In genomic region chr17:78883533-78884131, GRCh38 we compare ENCODE assay signal across 9 cellular contexts. TPM values are rescaled to one million over a fixed set of nuclear protein-coding genes. Genes with fewer than 3 reads are reported as not detected.
A peak's percentile ranks its signal among the peaks of the same experiment; 100 is the strongest.
DNase-seq lines count a peak whose midpoint lies in the region; ATAC-seq and TF ChIP-seq lines count a peak whose summit lies in the region.
"Had no signal": no experiment of that assay in that cellular context is flagged by ENCODE, and none has a peak within 500 bp of the region (broad histone marks: within the 10 kb centered on the region; RNA-seq: fewer than 3 reads in every experiment).

No MANE protein-coding gene starts in this region.

- CTCF ChIA-PET in activated CD4-positive, alpha-beta T cell treated with anti-CD3 and anti-CD28 coated beads for 36 hours (lab: Charles Lee) = interaction anchor here (0.6 kb wide), 2 partner anchors 464 to 586 kb away, joined by 3 read pairs; no protein-coding TSS in a partner anchor

- H3K4me3 Mint-ChIP-seq in activated CD4-positive, alpha-beta T cell treated with anti-CD3 and anti-CD28 coated beads for 36 hours = no peak overlapping the region
- H3K4me3 Mint-ChIP-seq in endothelial cell (ENCODE audit: unreplicated experiment) = no peak overlapping the region

- POLR2A ChIA-PET in activated CD4-positive, alpha-beta T cell treated with anti-CD3 and anti-CD28 coated beads for 36 hours (lab: Charles Lee) = no interaction called here

- H3K36me3 ChIP-seq in suprapubic skin = no peaks in the 10 kb centered on the region

- H3K4me1 ChIP-seq in suprapubic skin = peaks cover 70% of the 10 kb centered on the region

- H3K4me3 ChIP-seq in suprapubic skin = peak overlapping the region; percentile 39

- H3K27me3 ChIP-seq in suprapubic skin = no peaks in the 10 kb centered on the region

- WGBS in suprapubic skin = 32% methylated on average over 9 of the region's 24 CpGs

- no peaks in the 10 kb centered on the region for H3K27me3 Mint-ChIP-seq in activated CD4-positive, alpha-beta T cell treated with anti-CD3 and anti-CD28 coated beads for 36 hours
- peaks cover 9% of the 10 kb centered on the region for H3K27me3 Mint-ChIP-seq in endothelial cell (ENCODE audit: unreplicated experiment)

- H3K27ac ChIP-seq in suprapubic skin = peak overlapping the region; percentile 95

- DNase-seq in activated CD4-positive, alpha-beta T cell treated with anti-CD3 and anti-CD28 coated beads for 36 hours = no peak
- DNase-seq in activated CD4-positive, alpha-beta T cell treated with anti-CD3 and anti-CD28 coated beads, Interleukin-2, amount 50 U/mL, for 1 hour = no peak
- DNase-seq in RKO (ENCODE audit: low spot score) = peak; percentile 40
- peak; percentile 63 for DNase-seq in endothelial cell (ENCODE audit: low spot score)
- peak; percentile 95 to 97 for DNase-seq in lung microvascular endothelial cell (ENCODE audit: low read depth in 2 of 2)
- peak; percentile 92 to 93 for DNase-seq in suprapubic skin (ENCODE audit: low spot score in 2 of 2)
- DNase-seq: DND-41 had no signal

- H3K9me3 ChIP-seq in suprapubic skin = no peaks in the 10 kb centered on the region

- TF ChIP-seq CTCF in endothelial cell (IDR thresholded peaks at IDR 0.05; ENCODE audit: unreplicated experiment) (no peak), suprapubic skin (IDR thresholded peaks at IDR 0.05) (no peak)

- no peaks in the 10 kb centered on the region for H3K36me3 Mint-ChIP-seq in activated CD4-positive, alpha-beta T cell treated with anti-CD3 and anti-CD28 coated beads for 36 hours (ENCODE audit: low read depth)
- no peaks in the 10 kb centered on the region for H3K36me3 Mint-ChIP-seq in endothelial cell (ENCODE audit: low read depth, unreplicated experiment)

- peak; percentile 32 for ATAC-seq in activated CD4-positive, alpha-beta T cell treated with anti-CD3 and anti-CD28 coated beads for 36 hours
- no peak for ATAC-seq in GM18909 (IDR thresholded peaks at IDR 0.05; ENCODE audit: poor library complexity, unreplicated experiment)
- ATAC-seq in GM18517 (IDR thresholded peaks at IDR 0.05; ENCODE audit: unreplicated experiment) = no peak

- H3K27ac Mint-ChIP-seq in activated CD4-positive, alpha-beta T cell treated with anti-CD3 and anti-CD28 coated beads for 36 hours = no peak overlapping the region
- peak overlapping the region; percentile 93 for H3K27ac Mint-ChIP-seq in endothelial cell (ENCODE audit: unreplicated experiment)

- peaks cover 27% of the 10 kb centered on the region for H3K4me1 Mint-ChIP-seq in activated CD4-positive, alpha-beta T cell treated with anti-CD3 and anti-CD28 coated beads for 36 hours
- peaks cover 17% of the 10 kb centered on the region for H3K4me1 Mint-ChIP-seq in endothelial cell (ENCODE audit: unreplicated experiment)

- peak in 1 of 2 donors; percentile 49 for TF ChIP-seq POLR2A in suprapubic skin (IDR thresholded peaks at IDR 0.05)

- TF ChIP-seq EP300 in suprapubic skin (IDR thresholded peaks at IDR 0.05) = no peak

- intact Hi-C loops in activated CD4-positive, alpha-beta T cell treated with anti-CD3 and anti-CD28 coated beads for 36 hours (cut with DNase I, micrococcal nuclease) = no loop called here

- H3K9me3 Mint-ChIP-seq in activated CD4-positive, alpha-beta T cell treated with anti-CD3 and anti-CD28 coated beads for 36 hours (ENCODE audit: low read depth) = no peaks in the 10 kb centered on the region
- no peaks in the 10 kb centered on the region for H3K9me3 Mint-ChIP-seq in endothelial cell (ENCODE audit: unreplicated experiment)

RNA-seq across cellular contexts. Expression of gene CEP295NL, which starts 19.4 kb away (rescaled TPM):
- total RNA-seq in activated CD4-positive, alpha-beta T cell treated with anti-CD3 and anti-CD28 coated beads for 36 hours = not detected
- total RNA-seq in endothelial cell (ENCODE audit: unreplicated experiment) (1.4 TPM), lung microvascular endothelial cell (0.65 and 4.4 TPM in 2 replicates), suprapubic skin (10 to 100 TPM in 1 of 4 donors, 1 to 10 TPM in 3; 2.4 to 11.1 (median 3.5) TPM)

RNA-seq across cellular contexts. Expression of gene TIMP2, which starts 41.6 kb away (rescaled TPM):
- 1 to 10 TPM; 1.6 to 1.9 TPM for total RNA-seq in activated CD4-positive, alpha-beta T cell treated with anti-CD3 and anti-CD28 coated beads for 36 hours
- 41.5 TPM for total RNA-seq in endothelial cell (ENCODE audit: unreplicated experiment)
- total RNA-seq in lung microvascular endothelial cell = 35.1 and 69.2 TPM in 2 replicates
- 100 to 1,000 TPM in 1 of 4 donors, 10 to 100 TPM in 3; 48.4 to 114 (median 76.0) TPM for total RNA-seq in suprapubic skin

RNA-seq across cellular contexts. Expression of gene USP36, which starts 43.0 kb away (rescaled TPM):
- 10 to 100 TPM; 90.1 to 92.5 TPM for total RNA-seq in activated CD4-positive, alpha-beta T cell treated with anti-CD3 and anti-CD28 coated beads for 36 hours
- total RNA-seq in endothelial cell (ENCODE audit: unreplicated experiment) (56.7 TPM), lung microvascular endothelial cell (6.3 and 9.9 TPM in 2 replicates), suprapubic skin (100 to 1,000 TPM in 1 of 4 donors, 10 to 100 TPM in 3; 60.1 to 118 (median 74.4) TPM)

Comparison
In these comparisons a context has a peak if more than half of its experiments do, and no peak if none do; other contexts are left out.
1. DNase-seq: peak in RKO (single experiment), endothelial cell (single experiment), lung microvascular endothelial cell (2 of 2) and suprapubic skin (2 of 2); none in activated CD4-positive, alpha-beta T cell treated with anti-CD3 and anti-CD28 coated beads for 36 hours (single experiment) and activated CD4-positive, alpha-beta T cell treated with anti-CD3 and anti-CD28 coated beads, Interleukin-2, amount 50 U/mL, for 1 hour (single experiment).
2. RNA of gene TIMP2, which starts 41.6 kb away (total RNA-seq): 48.4 to 114 TPM in suprapubic skin, 35.1 to 69.2 TPM in lung microvascular endothelial cell and 41.5 TPM in endothelial cell (single experiment); 1.6 to 1.9 TPM in activated CD4-positive, alpha-beta T cell treated with anti-CD3 and anti-CD28 coated beads for 36 hours; every median in the first group is over 10 times any median in the second.